16 cellular contexts compared by ENCODE assay signal in the genomic region with DNA sequence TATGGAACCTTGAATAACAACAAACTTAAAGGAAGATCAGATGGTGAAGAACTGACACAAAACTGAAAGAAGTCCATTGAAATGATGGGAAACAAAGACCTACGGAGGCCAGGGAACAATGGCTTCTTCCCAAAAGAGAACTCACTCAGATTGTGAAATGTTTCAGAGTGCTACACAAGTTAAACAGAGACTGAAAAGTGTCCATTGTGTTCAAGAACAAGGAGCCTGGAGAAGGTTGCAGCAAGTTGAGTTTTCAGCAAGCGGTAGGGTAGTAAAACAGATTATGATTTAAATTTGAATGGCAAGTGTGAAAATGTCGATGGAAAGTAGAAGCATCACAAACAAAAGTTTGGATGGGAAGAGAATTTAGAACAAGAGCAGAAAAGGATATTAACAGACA.
"Had no signal": no experiment of that assay in that cellular context is flagged by ENCODE, and none has a peak within 500 bp of the region (broad histone marks: within the 10 kb centered on the region; RNA-seq: fewer than 3 reads in every experiment).

No MANE protein-coding gene starts in this region.

- H3K36me3 ChIP-seq: left lung, sigmoid colon, thoracic aorta, tibial nerve, upper lobe of left lung had no signal

- H3K4me3 Mint-ChIP-seq: effector memory CD8-positive, alpha-beta T cell; naive thymus-derived CD8-positive, alpha-beta T cell; stimulated activated memory B cell treated with anti-CD40 and anti-IgM and Interleukin-4, amounts not matched to agents 10 μg/mL and 1 μg/mL and 100 μg/mL, for 72 hours; stimulated activated naive CD8-positive, alpha-beta T cell treated with anti-CD3 and anti-CD28 coated beads, Interleukin-15, Interleukin-2, amounts not matched to agents 100 ng/mL and 50 ng/mL, for 24 hours had no signal

- H3K4me1 ChIP-seq: left lung, psoas muscle, sigmoid colon, tibial nerve, upper lobe of left lung had no signal

- H3K4me3 ChIP-seq: left lung, psoas muscle, sigmoid colon, thoracic aorta, tibial nerve, upper lobe of left lung had no signal

- H3K27me3 ChIP-seq: left lung, sigmoid colon, tibial nerve, upper lobe of left lung had no signal

- H3K36me3 Mint-ChIP-seq: naive thymus-derived CD8-positive, alpha-beta T cell; stimulated activated memory B cell treated with anti-CD40 and anti-IgM and Interleukin-4, amounts not matched to agents 10 μg/mL and 1 μg/mL and 100 μg/mL, for 72 hours had no signal

- H3K27ac Mint-ChIP-seq: effector memory CD8-positive, alpha-beta T cell; naive thymus-derived CD8-positive, alpha-beta T cell; stimulated activated memory B cell treated with anti-CD40 and anti-IgM and Interleukin-4, amounts not matched to agents 10 μg/mL and 1 μg/mL and 100 μg/mL, for 72 hours; stimulated activated naive CD8-positive, alpha-beta T cell treated with anti-CD3 and anti-CD28 coated beads, Interleukin-15, Interleukin-2, amounts not matched to agents 100 ng/mL and 50 ng/mL, for 24 hours had no signal

- H3K4me1 Mint-ChIP-seq: naive thymus-derived CD8-positive, alpha-beta T cell; stimulated activated memory B cell treated with anti-CD40 and anti-IgM and Interleukin-4, amounts not matched to agents 10 μg/mL and 1 μg/mL and 100 μg/mL, for 72 hours had no signal

- ATAC-seq: effector memory CD8-positive, alpha-beta T cell; left cardiac atrium; left lung; naive thymus-derived CD8-positive, alpha-beta T cell; psoas muscle; right cardiac atrium; stimulated activated memory B cell treated with anti-CD40 and anti-IgM and Interleukin-4, amounts not matched to agents 10 μg/mL and 1 μg/mL and 100 μg/mL, for 72 hours had no signal

- H3K27ac ChIP-seq: left lung, psoas muscle, sigmoid colon, thoracic aorta, tibial nerve, upper lobe of left lung had no signal

- DNase-seq: cerebellar nuclear complex; cortex of kidney; effector memory CD8-positive, alpha-beta T cell; left cardiac atrium; left lung; naive thymus-derived CD8-positive, alpha-beta T cell; posterior cingulate gyrus; psoas muscle; right cardiac atrium; sigmoid colon; stimulated activated CD4-positive, alpha-beta T cell treated with anti-CD3 and anti-CD28 coated beads, Interleukin-4, amount 100 ng/mL, for 4 hours; upper lobe of left lung had no signal

- H3K27me3 Mint-ChIP-seq: effector memory CD8-positive, alpha-beta T cell; naive thymus-derived CD8-positive, alpha-beta T cell; stimulated activated memory B cell treated with anti-CD40 and anti-IgM and Interleukin-4, amounts not matched to agents 10 μg/mL and 1 μg/mL and 100 μg/mL, for 72 hours; stimulated activated naive CD8-positive, alpha-beta T cell treated with anti-CD3 and anti-CD28 coated beads, Interleukin-15, Interleukin-2, amounts not matched to agents 100 ng/mL and 50 ng/mL, for 24 hours had no signal

- H3K9me3 ChIP-seq: left lung, psoas muscle, sigmoid colon, thoracic aorta, tibial nerve, upper lobe of left lung had no signal
